1 cellular context compared by ENCODE assay signal in the genomic region with DNA sequence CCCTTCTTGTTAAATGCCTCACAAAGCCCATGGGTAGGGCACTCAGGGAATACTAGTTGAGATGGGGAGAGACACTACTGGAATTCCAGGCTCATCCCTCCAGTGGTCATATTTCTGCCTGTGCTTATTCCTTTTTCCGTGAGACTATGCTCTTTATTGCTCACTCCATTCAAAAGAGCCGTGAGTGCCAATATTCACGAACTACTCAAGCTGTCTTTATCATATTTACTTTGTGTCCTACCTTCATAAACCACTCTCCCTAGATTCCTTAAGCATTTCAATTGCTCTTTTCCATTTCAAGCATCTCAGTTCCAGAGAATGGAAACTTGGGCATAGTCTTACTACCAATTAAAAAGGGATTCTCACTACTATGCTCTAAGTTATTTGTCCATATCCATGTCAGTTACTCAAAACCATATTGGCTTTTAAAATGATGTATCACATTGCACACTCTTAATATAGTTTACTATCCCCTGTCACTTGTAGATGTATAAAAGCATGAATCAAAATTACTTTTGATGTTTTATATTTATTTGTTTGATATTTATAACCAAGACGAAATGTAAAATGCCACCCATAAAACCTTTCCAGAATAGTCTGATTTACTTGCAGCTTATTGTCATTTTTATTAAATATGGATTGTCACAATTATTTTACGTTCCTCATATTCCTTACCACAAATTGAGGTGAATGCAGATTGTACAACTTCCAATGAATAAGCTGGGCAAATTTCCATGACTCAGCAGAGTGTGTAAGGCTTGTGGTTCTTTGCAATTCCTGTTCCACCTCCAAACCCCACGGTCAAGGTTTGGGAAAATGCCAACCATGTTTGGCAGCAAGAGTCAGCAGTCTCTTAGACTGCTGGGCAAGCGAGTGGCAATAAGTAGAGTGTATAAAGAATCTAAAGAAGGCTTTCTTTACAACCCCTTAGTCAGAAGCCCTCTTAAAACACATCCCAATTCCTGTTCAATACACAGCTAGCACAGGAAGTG.
TF ChIP-seq lines count a peak whose summit lies in the region.

No MANE protein-coding gene starts in this region.

TF ChIP-seq in HepG2, 621 proteins besides CTCF, POLR2A, EP300 and RAD21 (continued from another document):
- TF ChIP-seq, protein P1, sequence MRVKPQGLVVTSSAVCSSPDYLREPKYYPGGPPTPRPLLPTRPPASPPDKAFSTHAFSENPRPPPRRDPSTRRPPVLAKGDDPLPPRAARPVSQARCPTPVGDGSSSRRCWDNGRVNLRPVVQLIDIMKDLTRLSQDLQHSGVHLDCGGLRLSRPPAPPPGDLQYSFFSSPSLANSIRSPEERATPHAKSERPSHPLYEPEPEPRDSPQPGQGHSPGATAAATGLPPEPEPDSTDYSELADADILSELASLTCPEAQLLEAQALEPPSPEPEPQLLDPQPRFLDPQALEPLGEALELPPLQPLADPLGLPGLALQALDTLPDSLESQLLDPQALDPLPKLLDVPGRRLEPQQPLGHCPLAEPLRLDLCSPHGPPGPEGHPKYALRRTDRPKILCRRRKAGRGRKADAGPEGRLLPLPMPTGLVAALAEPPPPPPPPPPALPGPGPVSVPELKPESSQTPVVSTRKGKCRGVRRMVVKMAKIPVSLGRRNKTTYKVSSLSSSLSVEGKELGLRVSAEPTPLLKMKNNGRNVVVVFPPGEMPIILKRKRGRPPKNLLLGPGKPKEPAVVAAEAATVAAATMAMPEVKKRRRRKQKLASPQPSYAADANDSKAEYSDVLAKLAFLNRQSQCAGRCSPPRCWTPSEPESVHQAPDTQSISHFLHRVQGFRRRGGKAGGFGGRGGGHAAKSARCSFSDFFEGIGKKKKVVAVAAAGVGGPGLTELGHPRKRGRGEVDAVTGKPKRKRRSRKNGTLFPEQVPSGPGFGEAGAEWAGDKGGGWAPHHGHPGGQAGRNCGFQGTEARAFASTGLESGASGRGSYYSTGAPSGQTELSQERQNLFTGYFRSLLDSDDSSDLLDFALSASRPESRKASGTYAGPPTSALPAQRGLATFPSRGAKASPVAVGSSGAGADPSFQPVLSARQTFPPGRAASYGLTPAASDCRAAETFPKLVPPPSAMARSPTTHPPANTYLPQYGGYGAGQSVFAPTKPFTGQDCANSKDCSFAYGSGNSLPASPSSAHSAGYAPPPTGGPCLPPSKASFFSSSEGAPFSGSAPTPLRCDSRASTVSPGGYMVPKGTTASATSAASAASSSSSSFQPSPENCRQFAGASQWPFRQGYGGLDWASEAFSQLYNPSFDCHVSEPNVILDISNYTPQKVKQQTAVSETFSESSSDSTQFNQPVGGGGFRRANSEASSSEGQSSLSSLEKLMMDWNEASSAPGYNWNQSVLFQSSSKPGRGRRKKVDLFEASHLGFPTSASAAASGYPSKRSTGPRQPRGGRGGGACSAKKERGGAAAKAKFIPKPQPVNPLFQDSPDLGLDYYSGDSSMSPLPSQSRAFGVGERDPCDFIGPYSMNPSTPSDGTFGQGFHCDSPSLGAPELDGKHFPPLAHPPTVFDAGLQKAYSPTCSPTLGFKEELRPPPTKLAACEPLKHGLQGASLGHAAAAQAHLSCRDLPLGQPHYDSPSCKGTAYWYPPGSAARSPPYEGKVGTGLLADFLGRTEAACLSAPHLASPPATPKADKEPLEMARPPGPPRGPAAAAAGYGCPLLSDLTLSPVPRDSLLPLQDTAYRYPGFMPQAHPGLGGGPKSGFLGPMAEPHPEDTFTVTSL (CRISPR knock-in tag; IDR thresholded peaks at IDR 0.05; ENCODE audit: borderline replicate concordance), result no peak
TF ChIP-seq in HepG2: peak in this region for 2.
